Comparison of ENCODE assay signal across 1 cellular context in the genomic region with DNA sequence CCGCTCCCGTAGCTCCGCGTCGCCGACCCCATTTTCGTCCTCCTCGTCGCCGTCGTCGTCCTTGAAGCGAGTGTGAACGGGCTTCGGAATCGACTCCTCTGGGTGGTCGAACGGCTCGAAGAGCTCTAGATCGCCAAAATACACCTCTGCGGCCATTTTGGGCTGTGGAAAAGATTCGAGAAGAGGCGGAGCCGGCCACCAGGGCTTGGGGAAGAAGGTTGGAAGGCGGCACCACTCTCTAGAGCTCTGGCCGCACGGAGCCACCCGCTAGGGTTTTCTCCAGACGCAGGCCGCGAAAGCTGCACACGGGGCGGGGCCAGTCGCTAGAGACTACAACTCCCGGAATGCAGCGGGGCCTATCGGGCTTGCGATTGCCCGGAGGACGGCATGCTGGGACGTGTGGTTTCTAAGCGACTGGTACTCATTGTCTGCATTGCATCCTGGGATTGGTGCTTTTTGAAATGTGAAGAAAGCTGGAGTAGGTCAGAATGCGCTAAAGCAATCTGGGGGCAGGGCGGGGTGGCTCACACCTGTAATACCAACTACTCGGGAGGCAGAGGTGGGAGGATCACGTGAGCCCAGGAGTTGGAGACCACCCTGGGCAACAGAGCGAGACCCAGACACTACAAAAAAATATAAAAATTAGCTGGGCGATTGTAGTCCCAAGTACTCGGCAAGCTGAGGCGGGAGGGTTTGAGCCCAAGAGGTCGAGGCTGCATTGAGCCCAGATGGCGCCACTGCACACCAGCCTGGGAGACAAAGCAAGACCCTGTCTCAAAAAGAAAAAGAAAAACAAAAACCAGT.
TF ChIP-seq lines count a peak whose summit lies in the region.

Gene ZCCHC8 (minus strand): TSS at position 248 of the 804 bp plus-strand sequence. CDS start 92 bp downstream, at position 156.

TF ChIP-seq in K562, 482 proteins besides CTCF, POLR2A, EP300 and RAD21 (continued from another document and continues in another):
- TF ChIP-seq BMI1 (IDR thresholded peaks at IDR 0.05; ENCODE audit: low read length) (no peak), PHB2 (IDR thresholded peaks at IDR 0.05; ENCODE audit: low read depth) (no peak), NCOA6 (IDR thresholded peaks at IDR 0.05) (no peak), CSDE1 (IDR thresholded peaks at IDR 0.05) (no peak), TARDBP (IDR thresholded peaks at IDR 0.05) (no peak; the same call in 1 of the 2 replicates), EZH2 (IDR thresholded peaks at IDR 0.05; ENCODE audit: borderline replicate concordance, low read depth, low read length) (no peak), E2F3 (CRISPR knock-in tag; IDR thresholded peaks at IDR 0.05) (no peak), SAFB (IDR thresholded peaks at IDR 0.05; ENCODE audit: borderline replicate concordance, low read depth, low read length) (no peak), MTA3 (IDR thresholded peaks at IDR 0.05; ENCODE audit: borderline replicate concordance) (peak; percentile 75; the same call in 1 of the 2 replicates), HEY1 (CRISPR knock-in tag; IDR thresholded peaks at IDR 0.05; ENCODE audit: borderline replicate concordance) (no peak), ZFPM2 (CRISPR knock-in tag; IDR thresholded peaks at IDR 0.05) (no peak), FOXP1 (CRISPR knock-in tag; IDR thresholded peaks at IDR 0.05) (0 out of 2 replicates have a peak, but pooled peaks have one; percentile 4), XRCC5 (IDR thresholded peaks at IDR 0.05; ENCODE audit: low read depth, low read length) (no peak; the same call in 1 of the 2 replicates), RBM17 (IDR thresholded peaks at IDR 0.05; ENCODE audit: borderline replicate concordance, low read depth, low read length) (no peak), BHLHE40 (IDR thresholded peaks at IDR 0.05; ENCODE audit: low read length) (no peak), MECOM (CRISPR knock-in tag; IDR thresholded peaks at IDR 0.05) (no peak), PTBP1 (IDR thresholded peaks at IDR 0.05; ENCODE audit: low read depth, low read length) (no peak), ZNF3 (CRISPR knock-in tag; IDR thresholded peaks at IDR 0.05) (no peak), NR0B1 (IDR thresholded peaks at IDR 0.05; ENCODE audit: partially characterized antibody) (no peak), RB1 (IDR thresholded peaks at IDR 0.05; ENCODE audit: low read depth) (peak; percentile 8; the same call in 1 of the 2 replicates), SRSF1 (IDR thresholded peaks at IDR 0.05; ENCODE audit: low read depth, low read length) (no peak), POU5F1 (IDR thresholded peaks at IDR 0.05; ENCODE audit: borderline replicate concordance, low read depth, low read length, partially characterized antibody) (peak; percentile 63), SUPT5H (IDR thresholded peaks at IDR 0.05) (peak; percentile 92), SMARCA5 (IDR thresholded peaks at IDR 0.05) (no peak), GTF2F1 (IDR thresholded peaks at IDR 0.05; ENCODE audit: low read depth, low read length) (peak; percentile 82; the same call in 1 of the 2 replicates), SREBF2 (CRISPR knock-in tag; IDR thresholded peaks at IDR 0.05) (no peak), HMG20A (CRISPR knock-in tag; conservative IDR thresholded peaks at IDR 0.05) (no peak), KAT7 (CRISPR knock-in tag; IDR thresholded peaks at IDR 0.05; ENCODE audit: borderline replicate concordance) (no peak), NFXL1 (CRISPR knock-in tag; IDR thresholded peaks at IDR 0.05) (no peak), HMG20B (CRISPR knock-in tag; IDR thresholded peaks at IDR 0.05) (no peak), HINFP (tag; conservative IDR thresholded peaks at IDR 0.05; ENCODE audit: low read depth) (no peak), ZBTB40 (IDR thresholded peaks at IDR 0.05) (no peak), ZBTB40 (CRISPR knock-in tag; IDR thresholded peaks at IDR 0.05) (no peak), ETV1 (tag; conservative IDR thresholded peaks at IDR 0.05; ENCODE audit: low read depth) (no peak), ETV6 (IDR thresholded peaks at IDR 0.05; ENCODE audit: borderline replicate concordance in 1 of 2, low read depth in 2 of 2, low read length in 1 of 2) (no peak), ETV6 (CRISPR knock-in tag; IDR thresholded peaks at IDR 0.05; ENCODE audit: borderline replicate concordance) (no peak), ZNF717 (CRISPR knock-in tag; IDR thresholded peaks at IDR 0.05) (no peak), SRSF3 (IDR thresholded peaks at IDR 0.05; ENCODE audit: insufficient read depth, low read length) (no peak; the same call in 1 of the 2 replicates), ZNF668 (CRISPR knock-in tag; IDR thresholded peaks at IDR 0.05) (no peak), RERE (CRISPR knock-in tag; IDR thresholded peaks at IDR 0.05; ENCODE audit: borderline replicate concordance) (no peak), TFAP4 (CRISPR knock-in tag; IDR thresholded peaks at IDR 0.05; ENCODE audit: borderline replicate concordance) (peak; percentile 88), TEAD4 (IDR thresholded peaks at IDR 0.05; ENCODE audit: low read length) (peak; percentile 68; the same call in 1 of the 2 replicates), TEAD4 (CRISPR knock-in tag; IDR thresholded peaks at IDR 0.05; ENCODE audit: borderline replicate concordance) (no peak; the same call in 1 of the 2 replicates), NONO (IDR thresholded peaks at IDR 0.05; ENCODE audit: low read depth in 2 of 2, low read length in 1 of 2) (no peak; a peak in 1 of 4 replicates), CHCHD3 (CRISPR knock-in tag; IDR thresholded peaks at IDR 0.05) (no peak), ZBED1 (IDR thresholded peaks at IDR 0.05) (peak; percentile 79; the same call in 1 of the 2 replicates), KDM1A (IDR thresholded peaks at IDR 0.05) (no peak), SIN3B (IDR thresholded peaks at IDR 0.05; ENCODE audit: low read depth) (no peak)
